In the genomic region with DNA sequence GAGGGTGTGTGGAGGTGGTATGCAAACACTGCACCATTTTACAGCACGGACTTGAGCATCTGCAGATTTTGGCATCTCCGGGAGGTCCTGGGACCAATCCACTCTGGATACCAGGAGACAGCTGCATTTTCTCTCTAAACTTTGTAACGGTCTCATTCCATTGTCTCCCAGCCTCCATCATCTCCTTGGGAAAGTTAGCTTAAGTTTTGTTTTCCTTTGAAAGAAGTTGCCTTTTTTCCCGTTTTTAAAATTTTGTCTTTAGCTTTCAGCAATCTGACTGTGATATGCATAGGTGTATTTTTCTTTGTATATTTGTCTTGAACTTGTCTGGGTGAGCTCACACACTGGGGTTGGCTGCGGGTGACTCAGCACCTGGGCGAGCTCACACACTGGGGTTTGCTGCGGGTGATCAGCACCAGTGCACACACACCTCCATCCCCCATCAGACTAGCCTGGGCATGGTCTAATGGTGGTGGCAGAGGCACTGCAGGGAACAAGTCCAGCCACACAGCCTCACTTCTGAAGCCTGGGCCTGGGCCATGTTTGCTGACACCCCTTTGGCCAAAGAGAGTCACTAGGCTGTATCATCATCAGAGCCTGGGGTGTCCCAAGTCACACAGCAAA, we compare ENCODE assay signal across 1 cellular context.
TF ChIP-seq lines count a peak whose summit lies in the region.

No MANE protein-coding gene starts in this region.

TF ChIP-seq in HEK293, 187 proteins besides CTCF, POLR2A, EP300 and RAD21 (continued from another document):
- TF ChIP-seq, protein P1, sequence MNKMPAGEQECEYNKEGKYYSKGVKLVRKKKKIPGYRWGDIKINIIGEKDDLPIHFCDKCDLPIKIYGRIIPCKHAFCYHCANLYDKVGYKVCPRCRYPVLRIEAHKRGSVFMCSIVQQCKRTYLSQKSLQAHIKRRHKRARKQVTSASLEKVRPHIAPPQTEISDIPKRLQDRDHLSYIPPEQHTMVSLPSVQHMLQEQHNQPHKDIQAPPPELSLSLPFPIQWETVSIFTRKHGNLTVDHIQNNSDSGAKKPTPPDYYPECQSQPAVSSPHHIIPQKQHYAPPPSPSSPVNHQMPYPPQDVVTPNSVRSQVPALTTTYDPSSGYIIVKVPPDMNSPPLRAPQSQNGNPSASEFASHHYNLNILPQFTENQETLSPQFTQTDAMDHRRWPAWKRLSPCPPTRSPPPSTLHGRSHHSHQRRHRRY (tag by site-specific recombination; IDR thresholded peaks at IDR 0.05), result no peak
- TF ChIP-seq ZNF248 (tag by site-specific recombination; IDR thresholded peaks at IDR 0.05) (no peak), GLIS1 (tag by site-specific recombination; IDR thresholded peaks at IDR 0.05) (no peak), ZNF155 (tag by site-specific recombination; IDR thresholded peaks at IDR 0.05) (no peak), ZNF114 (tag by site-specific recombination; IDR thresholded peaks at IDR 0.05) (no peak), ZNF768 (tag by site-specific recombination; IDR thresholded peaks at IDR 0.05) (no peak), SETDB1 (IDR thresholded peaks at IDR 0.05; ENCODE audit: insufficient read length, low read length) (peak; percentile 30)
- TF ChIP-seq, protein P2, sequence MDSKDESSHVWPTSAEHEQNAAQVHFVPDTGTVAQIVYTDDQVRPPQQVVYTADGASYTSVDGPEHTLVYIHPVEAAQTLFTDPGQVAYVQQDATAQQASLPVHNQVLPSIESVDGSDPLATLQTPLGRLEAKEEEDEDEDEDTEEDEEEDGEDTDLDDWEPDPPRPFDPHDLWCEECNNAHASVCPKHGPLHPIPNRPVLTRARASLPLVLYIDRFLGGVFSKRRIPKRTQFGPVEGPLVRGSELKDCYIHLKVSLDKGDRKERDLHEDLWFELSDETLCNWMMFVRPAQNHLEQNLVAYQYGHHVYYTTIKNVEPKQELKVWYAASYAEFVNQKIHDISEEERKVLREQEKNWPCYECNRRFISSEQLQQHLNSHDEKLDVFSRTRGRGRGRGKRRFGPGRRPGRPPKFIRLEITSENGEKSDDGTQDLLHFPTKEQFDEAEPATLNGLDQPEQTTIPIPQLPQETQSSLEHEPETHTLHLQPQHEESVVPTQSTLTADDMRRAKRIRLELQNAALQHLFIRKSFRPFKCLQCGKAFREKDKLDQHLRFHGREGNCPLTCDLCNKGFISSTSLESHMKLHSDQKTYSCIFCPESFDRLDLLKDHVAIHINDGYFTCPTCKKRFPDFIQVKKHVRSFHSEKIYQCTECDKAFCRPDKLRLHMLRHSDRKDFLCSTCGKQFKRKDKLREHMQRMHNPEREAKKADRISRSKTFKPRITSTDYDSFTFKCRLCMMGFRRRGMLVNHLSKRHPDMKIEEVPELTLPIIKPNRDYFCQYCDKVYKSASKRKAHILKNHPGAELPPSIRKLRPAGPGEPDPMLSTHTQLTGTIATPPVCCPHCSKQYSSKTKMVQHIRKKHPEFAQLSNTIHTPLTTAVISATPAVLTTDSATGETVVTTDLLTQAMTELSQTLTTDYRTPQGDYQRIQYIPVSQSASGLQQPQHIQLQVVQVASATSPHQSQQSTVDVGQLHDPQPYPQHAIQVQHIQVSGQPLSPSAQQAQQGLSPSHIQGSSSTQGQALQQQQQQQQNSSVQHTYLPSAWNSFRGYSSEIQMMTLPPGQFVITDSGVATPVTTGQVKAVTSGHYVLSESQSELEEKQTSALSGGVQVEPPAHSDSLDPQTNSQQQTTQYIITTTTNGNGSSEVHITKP (tag by site-specific recombination; IDR thresholded peaks at IDR 0.05), result peak; percentile 60
